In the genomic region with DNA sequence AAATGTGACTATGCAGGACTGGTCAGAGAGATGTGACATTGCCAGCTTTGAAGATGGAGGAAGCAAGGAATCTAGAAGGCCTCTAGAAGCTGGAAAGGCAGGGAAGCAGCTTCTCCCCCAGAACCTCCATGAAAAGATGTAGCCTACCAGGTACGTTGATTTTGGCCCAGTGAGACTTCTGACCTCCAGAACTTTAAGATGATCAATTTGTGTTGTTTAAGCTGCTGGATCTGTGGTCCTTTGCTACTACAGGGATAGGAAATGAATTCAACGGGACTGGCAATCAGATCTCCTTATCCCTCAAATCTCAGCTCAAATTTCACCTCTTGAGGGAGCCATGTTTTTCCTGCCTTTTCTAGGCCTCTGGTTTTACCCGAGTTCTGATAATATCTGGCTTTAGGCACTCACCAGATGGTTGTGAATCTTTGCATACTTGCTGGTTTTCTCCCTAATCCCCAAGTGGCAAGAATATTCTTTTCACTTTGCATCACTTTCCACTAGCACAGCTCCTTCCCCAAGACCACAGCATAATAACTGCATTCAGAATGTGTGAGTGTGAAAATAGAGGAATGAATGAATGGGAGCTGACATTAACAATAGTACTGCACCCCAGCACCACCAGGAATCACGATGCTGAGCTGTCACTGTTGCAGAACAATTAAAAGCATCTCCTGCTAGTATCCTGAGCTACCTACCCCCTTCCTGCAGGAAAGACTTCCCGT, we compare ENCODE assay signal across 9 cellular contexts. TPM values are rescaled to one million over a fixed set of nuclear protein-coding genes. Genes with fewer than 3 reads are reported as not detected.
DNase-seq lines count a peak whose midpoint lies in the region; ATAC-seq and TF ChIP-seq lines count a peak whose summit lies in the region.
"Had no signal": no experiment of that assay in that cellular context is flagged by ENCODE, and none has a peak within 500 bp of the region (broad histone marks: within the 10 kb centered on the region; RNA-seq: fewer than 3 reads in every experiment).

No MANE protein-coding gene starts in this region.

- H3K9me3 ChIP-seq in breast epithelium = no peaks in the 10 kb centered on the region

- H3K36me3 Mint-ChIP-seq in naive thymus-derived CD8-positive, alpha-beta T cell = no peaks in the 10 kb centered on the region

- H3K79me2 ChIP-seq in KMS-11 (ENCODE audit: insufficient read depth, low read depth) = no peaks in the 10 kb centered on the region

- peak overlapping the region; percentile 83 to 91 (median 88) for H3K4me3 Mint-ChIP-seq in naive thymus-derived CD8-positive, alpha-beta T cell

- no peaks in the 10 kb centered on the region for H3K9me3 Mint-ChIP-seq in naive thymus-derived CD8-positive, alpha-beta T cell

- no peak for ATAC-seq in naive thymus-derived CD8-positive, alpha-beta T cell
- ATAC-seq in GM21528 (IDR thresholded peaks at IDR 0.05; ENCODE audit: low FRiP score, unreplicated experiment) (no peak), GM21786 (IDR thresholded peaks at IDR 0.05; ENCODE audit: unreplicated experiment) (no peak)

- no peak overlapping the region for H3K9ac ChIP-seq in KMS-11

- intact Hi-C loops in breast epithelium (cut with DNase I; ENCODE audit: low total_unique reads) = no loop called here

- H3K27ac ChIP-seq in KMS-11 = no peak overlapping the region
- H3K27ac ChIP-seq in breast epithelium = peak overlapping the region; percentile 68 to 73

- peaks cover 10 to 78% (median 62%) of the 10 kb centered on the region in 4 donors for H3K4me1 Mint-ChIP-seq in naive thymus-derived CD8-positive, alpha-beta T cell

- TF ChIP-seq CTCF in AG10803 (conservative IDR thresholded peaks at IDR 0.05; ENCODE audit: low read length) (0 out of 2 replicates have a peak, but pooled peaks have one; percentile 11), KMS-11 (conservative IDR thresholded peaks at IDR 0.05; ENCODE audit: low read depth, low read length) (no peak), breast epithelium (IDR thresholded peaks at IDR 0.05) (no peak)

- DNase-seq in AG10803 (ENCODE audit: low read depth) (peak; percentile 86), breast epithelium (ENCODE audit: low spot score in 2 of 2) (no peak), NCI-H1436 treated with DMSO at 0.1 percent for 48 hours (lab: John Stamatoyannopoulos, UW) (no peak)
- no peak for DNase-seq in naive thymus-derived CD8-positive, alpha-beta T cell
- DNase-seq in stimulated activated CD4-positive, alpha-beta T cell treated with anti-CD3 and anti-CD28 coated beads, Interleukin-4, amount 100 ng/mL, for 1 hour = no peak
- DNase-seq: islet precursor cell had no signal

- H3K36me3 ChIP-seq in KMS-11 (ENCODE audit: insufficient read depth) (no peaks in the 10 kb centered on the region), breast epithelium (no peaks in the 10 kb centered on the region)

- POLR2A ChIA-PET in naive thymus-derived CD8-positive, alpha-beta T cell (lab: Charles Lee) = interaction anchor here (0.8 to 17.8 kb wide), 8 partner anchors 27 to 539 kb away, joined by 3 to 1336 read pairs (median 8); a partner anchor contains a TSS

- H2AFZ ChIP-seq in KMS-11 (ENCODE audit: low read depth) = peak overlapping the region; percentile 50

- peak overlapping the region; percentile 91 to 99 (median 96) for H3K27ac Mint-ChIP-seq in naive thymus-derived CD8-positive, alpha-beta T cell

- no peak for TF ChIP-seq POLR2A in breast epithelium (IDR thresholded peaks at IDR 0.05)

- no peaks in the 10 kb centered on the region for H3K27me3 Mint-ChIP-seq in naive thymus-derived CD8-positive, alpha-beta T cell

- H4K20me1 ChIP-seq in KMS-11 (ENCODE audit: insufficient read depth) = no peaks in the 10 kb centered on the region

- H3K4me1 ChIP-seq in KMS-11 (ENCODE audit: low read depth, poor library complexity, severe bottlenecking) (peaks cover 49% of the 10 kb centered on the region), breast epithelium (no peaks in the 10 kb centered on the region)

- H3K4me3 ChIP-seq in AG10803 (ENCODE audit: low read length) (no peak overlapping the region), KMS-11 (IDR thresholded peaks at IDR 0.05; ENCODE audit: insufficient read depth, low read depth, low read length) (no peak overlapping the region), breast epithelium (no peak overlapping the region)

- no peaks in the 10 kb centered on the region for H3K27me3 ChIP-seq in KMS-11 (ENCODE audit: insufficient read depth, low read depth)
- peaks cover 0 to 23% of the 10 kb centered on the region in 2 donors for H3K27me3 ChIP-seq in breast epithelium

- H3K4me2 ChIP-seq in KMS-11 = no peak overlapping the region; the same call in 1 of the 2 replicates

RNA-seq across cellular contexts. Expression of a gene that starts 25.5 kb away (rescaled TPM):
- 1,000 to 10,000 TPM; 1,496 to 5,389 (median 3,453) TPM for total RNA-seq in breast epithelium
- 1,000 to 10,000 TPM; 4,350 to 4,478 TPM for total RNA-seq in naive thymus-derived CD8-positive, alpha-beta T cell
- over 10,000 TPM; 23,903 to 30,039 (median 28,786) TPM for polyA plus RNA-seq in naive thymus-derived CD8-positive, alpha-beta T cell

RNA-seq across cellular contexts. Expression of a gene that starts 42.9 kb away (rescaled TPM):
- 1 to 10 TPM in 2 of 3 donors, under 1 TPM in 1; 0.66 to 6.6 (median 1.0) TPM for total RNA-seq in breast epithelium
- total RNA-seq in naive thymus-derived CD8-positive, alpha-beta T cell = under 1 TPM; 0.21 to 0.22 TPM
- polyA plus RNA-seq in naive thymus-derived CD8-positive, alpha-beta T cell = not detected
